In the genomic region with DNA sequence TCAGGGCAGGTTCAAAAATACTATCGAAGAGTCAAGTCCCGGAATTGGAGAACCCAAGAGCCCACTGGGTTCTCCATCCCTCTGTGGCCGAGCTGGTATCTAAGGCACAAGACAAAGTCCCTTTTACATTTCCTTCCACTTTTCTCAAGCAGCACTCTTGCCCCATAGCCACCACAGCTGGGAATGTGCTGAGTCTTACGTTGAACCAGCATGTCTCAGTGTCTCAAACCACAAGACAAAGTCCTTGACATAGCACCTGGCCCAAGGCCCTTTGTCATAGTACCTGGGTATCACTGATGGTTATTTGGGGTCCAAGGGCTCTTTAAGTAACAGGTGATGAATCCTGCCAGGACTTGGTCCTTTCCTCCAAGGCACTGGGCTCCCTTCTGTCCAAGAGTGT, we compare ENCODE assay signal across 1 cellular context.
TF ChIP-seq lines count a peak whose summit lies in the region.

No MANE protein-coding gene starts in this region.

TF ChIP-seq in HCT116, 20 proteins besides CTCF, POLR2A, EP300 and RAD21 (continued from another document):
- TF ChIP-seq, protein P1, sequence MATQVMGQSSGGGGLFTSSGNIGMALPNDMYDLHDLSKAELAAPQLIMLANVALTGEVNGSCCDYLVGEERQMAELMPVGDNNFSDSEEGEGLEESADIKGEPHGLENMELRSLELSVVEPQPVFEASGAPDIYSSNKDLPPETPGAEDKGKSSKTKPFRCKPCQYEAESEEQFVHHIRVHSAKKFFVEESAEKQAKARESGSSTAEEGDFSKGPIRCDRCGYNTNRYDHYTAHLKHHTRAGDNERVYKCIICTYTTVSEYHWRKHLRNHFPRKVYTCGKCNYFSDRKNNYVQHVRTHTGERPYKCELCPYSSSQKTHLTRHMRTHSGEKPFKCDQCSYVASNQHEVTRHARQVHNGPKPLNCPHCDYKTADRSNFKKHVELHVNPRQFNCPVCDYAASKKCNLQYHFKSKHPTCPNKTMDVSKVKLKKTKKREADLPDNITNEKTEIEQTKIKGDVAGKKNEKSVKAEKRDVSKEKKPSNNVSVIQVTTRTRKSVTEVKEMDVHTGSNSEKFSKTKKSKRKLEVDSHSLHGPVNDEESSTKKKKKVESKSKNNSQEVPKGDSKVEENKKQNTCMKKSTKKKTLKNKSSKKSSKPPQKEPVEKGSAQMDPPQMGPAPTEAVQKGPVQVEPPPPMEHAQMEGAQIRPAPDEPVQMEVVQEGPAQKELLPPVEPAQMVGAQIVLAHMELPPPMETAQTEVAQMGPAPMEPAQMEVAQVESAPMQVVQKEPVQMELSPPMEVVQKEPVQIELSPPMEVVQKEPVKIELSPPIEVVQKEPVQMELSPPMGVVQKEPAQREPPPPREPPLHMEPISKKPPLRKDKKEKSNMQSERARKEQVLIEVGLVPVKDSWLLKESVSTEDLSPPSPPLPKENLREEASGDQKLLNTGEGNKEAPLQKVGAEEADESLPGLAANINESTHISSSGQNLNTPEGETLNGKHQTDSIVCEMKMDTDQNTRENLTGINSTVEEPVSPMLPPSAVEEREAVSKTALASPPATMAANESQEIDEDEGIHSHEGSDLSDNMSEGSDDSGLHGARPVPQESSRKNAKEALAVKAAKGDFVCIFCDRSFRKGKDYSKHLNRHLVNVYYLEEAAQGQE (IDR thresholded peaks at IDR 0.05; ENCODE audit: low read depth), result no peak
- no peak for TF ChIP-seq EZH2phosphoT487 (IDR thresholded peaks at IDR 0.05; ENCODE audit: borderline replicate concordance)
- TF ChIP-seq ZNF274 (IDR thresholded peaks at IDR 0.05; ENCODE audit: low read depth, low read length), result no peak
